ENCODE assay signal across 22 cellular contexts in the genomic region with DNA sequence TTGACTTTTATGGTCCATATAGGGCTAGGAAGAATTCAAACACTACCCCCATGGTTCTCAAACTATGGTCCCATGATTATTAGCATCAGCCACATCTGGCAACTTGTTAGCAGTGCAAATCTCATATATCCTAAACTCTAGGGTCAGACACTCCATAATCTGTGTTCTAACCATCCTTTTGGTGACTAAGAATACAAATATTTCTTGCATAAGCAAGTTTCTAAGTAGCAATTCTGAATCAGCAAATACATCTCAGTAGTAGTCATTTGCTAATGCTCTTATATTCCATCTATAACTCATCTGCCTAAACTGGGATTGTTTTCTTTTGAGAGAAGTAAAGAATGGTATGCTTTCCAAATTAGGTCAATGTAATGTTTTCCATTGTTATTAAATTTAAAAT.
DNase-seq lines count a peak whose midpoint lies in the region; ATAC-seq, FAIRE-seq and TF ChIP-seq lines count a peak whose summit lies in the region.
"Had no signal": no experiment of that assay in that cellular context is flagged by ENCODE, and none has a peak within 500 bp of the region (broad histone marks: within the 10 kb centered on the region; RNA-seq: fewer than 3 reads in every experiment).

No MANE protein-coding gene starts in this region.

- no peaks in the 10 kb centered on the region for H4K20me1 ChIP-seq in HepG2 (ENCODE audit: insufficient read depth, low read length)

- H3K27ac ChIP-seq in HepG2 (ENCODE audit: extremely low read length, insufficient read depth, low read length) (no peak overlapping the region), right lobe of liver (no peak overlapping the region), ovary (no peak overlapping the region)
- H3K27ac ChIP-seq: prostate gland, SJCRH30, tibial artery had no signal

- no peak overlapping the region for H3K9ac ChIP-seq in HepG2 (ENCODE audit: insufficient read depth, low read depth, low read length)

- peaks cover 4 to 5% of the 10 kb centered on the region in 2 donors for H3K9me3 Mint-ChIP-seq in activated naive CD4-positive, alpha-beta T cell treated with anti-CD3 and anti-CD28 coated beads, Interleukin-2, amount 50 U/mL, for 72 hours
- H3K9me3 Mint-ChIP-seq: brain had no signal

- FAIRE-seq in HepG2 (lab: Jason Lieb, UNC): no peak
- FAIRE-seq: H1, HTR-8/SVneo had no signal

- no peaks in the 10 kb centered on the region for H3K4me1 ChIP-seq in HepG2 (ENCODE audit: insufficient read depth, low read length)
- no peaks in the 10 kb centered on the region for H3K4me1 ChIP-seq in right lobe of liver
- no peaks in the 10 kb centered on the region for H3K4me1 ChIP-seq in ovary (ENCODE audit: insufficient read depth)
- H3K4me1 ChIP-seq: prostate gland, SJCRH30, tibial artery had no signal

- no TSS peak for BruUV-seq in HepG2 (replicated peaks; lab: Mats Ljungman, UMichigan)

- H3K79me2 ChIP-seq in HepG2 (ENCODE audit: insufficient read depth, low read length): no peaks in the 10 kb centered on the region

- TF ChIP-seq EP300 in HepG2 (IDR thresholded peaks at IDR 0.05; ENCODE audit: low read depth in 2 of 2, low read length in 2 of 2) (no peak), HepG2 (CRISPR knock-in tag; IDR thresholded peaks at IDR 0.05; ENCODE audit: borderline replicate concordance) (no peak), ovary (IDR thresholded peaks at IDR 0.05) (no peak)

- no peak for TF ChIP-seq POLR2A in HepG2 (IDR thresholded peaks at IDR 0.05; ENCODE audit: insufficient read depth in 1 of 2, low read depth in 2 of 2, low read length in 2 of 2)
- TF ChIP-seq POLR2A in right lobe of liver (IDR thresholded peaks at IDR 0.05): no peak
- no peak for TF ChIP-seq POLR2A in ovary (IDR thresholded peaks at IDR 0.05)

- H2AFZ ChIP-seq in HepG2 (ENCODE audit: low read length): no peak overlapping the region

- POLR2A ChIA-PET in HepG2 (lab: Yijun Ruan, JAX): no interaction called here

- no peak overlapping the region for H3K27ac Mint-ChIP-seq in activated naive CD4-positive, alpha-beta T cell treated with anti-CD3 and anti-CD28 coated beads, Interleukin-2, amount 50 U/mL, for 72 hours
- H3K27ac Mint-ChIP-seq: brain; CD8-positive, alpha-beta T cell; naive thymus-derived CD8-positive, alpha-beta T cell; stimulated activated memory B cell treated with anti-CD40 and anti-IgM and Interleukin-4, amounts not matched to agents 10 μg/mL and 1 μg/mL and 100 μg/mL, for 72 hours had no signal

- TF ChIP-seq RAD21 in HepG2 (CRISPR knock-in tag; IDR thresholded peaks at IDR 0.05): no peak

- intact Hi-C loops in HepG2 (cut with micrococcal nuclease; ENCODE audit: unreplicated experiment): no loop called here
- intact Hi-C loops in right lobe of liver (cut with DNase I): no loop called here
- intact Hi-C loops in ovary (cut with DNase I): no loop called here

- H3K4me3 ChIP-seq in HepG2 (replicated peaks in 1 of 3; ENCODE audit: insufficient read depth in 1 of 3, low read depth in 2 of 3, low read length in 3 of 3): no peak overlapping the region
- no peak overlapping the region for H3K4me3 ChIP-seq in right lobe of liver
- H3K4me3 ChIP-seq in ovary: no peak overlapping the region
- H3K4me3 ChIP-seq: prostate gland, SJCRH30, tibial artery had no signal

- DNase-seq in HepG2 (ENCODE audit: low spot score) (no peak), right lobe of liver (no peak), amniotic epithelial cell (ENCODE audit: low read depth) (peak; percentile 82), fibroblast of the conjunctiva (ENCODE audit: low read depth) (peak; percentile 13), ovary (no peak)
- DNase-seq in activated naive CD4-positive, alpha-beta T cell treated with anti-CD3 and anti-CD28 coated beads, Interleukin-2, amount 50 U/mL, for 72 hours (ENCODE audit: low spot score in 2 of 2): no peak
- DNase-seq: 8988T; activated gamma-delta T cell treated with Interleukin-2 at 50 U/mL for 16 hours; CD8-positive, alpha-beta T cell; MM.1S; naive thymus-derived CD8-positive, alpha-beta T cell; NCI-H2029; NCI-H510A treated with DMSO at 0.1 percent for 48 hours; SJCRH30; tibial artery had no signal

- in situ Hi-C loops in HepG2 (cut with HindIII; ENCODE audit: extremely low pct_ligation_motif_present, low pct_unique_long_range_greater_than_20kb): no loop called here

- H3K4me2 ChIP-seq in HepG2 (ENCODE audit: low read depth, low read length): no peak overlapping the region

- H3K9me3 ChIP-seq in HepG2 (ENCODE audit: low read length) (no peaks in the 10 kb centered on the region), right lobe of liver (no peaks in the 10 kb centered on the region), ovary (no peaks in the 10 kb centered on the region)
- H3K9me3 ChIP-seq: prostate gland, SJCRH30, tibial artery had no signal

- H3K36me3 ChIP-seq in HepG2 (replicated peaks in 1 of 2; ENCODE audit: control insufficient read depth in 1 of 2, insufficient read depth in 2 of 2, low read length in 2 of 2) (no peaks in the 10 kb centered on the region), right lobe of liver (no peaks in the 10 kb centered on the region), ovary (no peaks in the 10 kb centered on the region)
- H3K36me3 ChIP-seq: prostate gland, SJCRH30, tibial artery had no signal

- no peaks in the 10 kb centered on the region for H3K36me3 Mint-ChIP-seq in activated naive CD4-positive, alpha-beta T cell treated with anti-CD3 and anti-CD28 coated beads, Interleukin-2, amount 50 U/mL, for 72 hours
- H3K36me3 Mint-ChIP-seq: brain; CD8-positive, alpha-beta T cell; naive thymus-derived CD8-positive, alpha-beta T cell; stimulated activated memory B cell treated with anti-CD40 and anti-IgM and Interleukin-4, amounts not matched to agents 10 μg/mL and 1 μg/mL and 100 μg/mL, for 72 hours had no signal

- ATAC-seq in HepG2 (no peak), right lobe of liver (no peak), HG02763 (IDR thresholded peaks at IDR 0.05; ENCODE audit: unreplicated experiment) (no peak), HG03571 (IDR thresholded peaks at IDR 0.05; ENCODE audit: unreplicated experiment) (no peak)
- ATAC-seq in activated naive CD4-positive, alpha-beta T cell treated with anti-CD3 and anti-CD28 coated beads, Interleukin-2, amount 50 U/mL, for 72 hours: no peak
- ATAC-seq: CD8-positive, alpha-beta T cell; naive thymus-derived CD8-positive, alpha-beta T cell; stimulated activated memory B cell treated with anti-CD40 and anti-IgM and Interleukin-4, amounts not matched to agents 10 μg/mL and 1 μg/mL and 100 μg/mL, for 72 hours had no signal

- TF ChIP-seq CTCF in HepG2 (CRISPR knock-in tag; IDR thresholded peaks at IDR 0.05) (no peak), right lobe of liver (IDR thresholded peaks at IDR 0.05) (no peak), ovary (IDR thresholded peaks at IDR 0.05) (no peak)

- CTCF ChIA-PET in HepG2 (lab: Yijun Ruan, JAX; ENCODE audit: low intra/inter-chr PET ratio, low total read pairs): no interaction called here

- H3K27me3 ChIP-seq in HepG2 (ENCODE audit: control insufficient read depth in 1 of 2, insufficient read depth in 2 of 2, low read length in 2 of 2): no peaks in the 10 kb centered on the region
- no peaks in the 10 kb centered on the region for H3K27me3 ChIP-seq in right lobe of liver
- no peaks in the 10 kb centered on the region for H3K27me3 ChIP-seq in ovary
- H3K27me3 ChIP-seq: SJCRH30, tibial artery had no signal

TF ChIP-seq in HepG2, 621 proteins besides CTCF, POLR2A, EP300 and RAD21:
- TF ChIP-seq MAFF (IDR thresholded peaks at IDR 0.05; ENCODE audit: low read depth, low read length): 0 out of 2 replicates have a peak, but pooled peaks have one; percentile 6
- TF ChIP-seq MAFK (conservative IDR thresholded peaks at IDR 0.05 in 1 of 2, IDR thresholded peaks at IDR 0.05 in 1 of 2; ENCODE audit: low read length in 2 of 2): 0 out of 4 replicates have a peak, but pooled peaks of 1 of the 2 experiments have one; percentile 8
- TF ChIP-seq, protein P1, sequence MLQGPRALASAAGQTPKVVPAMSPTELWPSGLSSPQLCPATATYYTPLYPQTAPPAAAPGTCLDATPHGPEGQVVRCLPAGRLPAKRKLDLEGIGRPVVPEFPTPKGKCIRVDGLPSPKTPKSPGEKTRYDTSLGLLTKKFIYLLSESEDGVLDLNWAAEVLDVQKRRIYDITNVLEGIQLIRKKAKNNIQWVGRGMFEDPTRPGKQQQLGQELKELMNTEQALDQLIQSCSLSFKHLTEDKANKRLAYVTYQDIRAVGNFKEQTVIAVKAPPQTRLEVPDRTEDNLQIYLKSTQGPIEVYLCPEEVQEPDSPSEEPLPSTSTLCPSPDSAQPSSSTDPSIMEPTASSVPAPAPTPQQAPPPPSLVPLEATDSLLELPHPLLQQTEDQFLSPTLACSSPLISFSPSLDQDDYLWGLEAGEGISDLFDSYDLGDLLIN (CRISPR knock-in tag; IDR thresholded peaks at IDR 0.05; ENCODE audit: borderline replicate concordance): no peak
- TF ChIP-seq PPARG (CRISPR knock-in tag; conservative IDR thresholded peaks at IDR 0.05): no peak
- TF ChIP-seq ZNF143 (CRISPR knock-in tag; IDR thresholded peaks at IDR 0.05): no peak
- no peak for TF ChIP-seq ATF1 (CRISPR knock-in tag; IDR thresholded peaks at IDR 0.05)

Comparison
In these comparisons a context has a peak if more than half of its experiments do, and no peak if none do; other contexts are left out.
1. DNase-seq: peak in amniotic epithelial cell (single experiment) and fibroblast of the conjunctiva (single experiment); none in HepG2 (single experiment), right lobe of liver (0 of 3), activated naive CD4-positive, alpha-beta T cell treated with anti-CD3 and anti-CD28 coated beads, Interleukin-2, amount 50 U/mL, for 72 hours (0 of 2) and ovary (0 of 5).